Comparison of ENCODE assay signal across 26 cellular contexts in the genomic region with DNA sequence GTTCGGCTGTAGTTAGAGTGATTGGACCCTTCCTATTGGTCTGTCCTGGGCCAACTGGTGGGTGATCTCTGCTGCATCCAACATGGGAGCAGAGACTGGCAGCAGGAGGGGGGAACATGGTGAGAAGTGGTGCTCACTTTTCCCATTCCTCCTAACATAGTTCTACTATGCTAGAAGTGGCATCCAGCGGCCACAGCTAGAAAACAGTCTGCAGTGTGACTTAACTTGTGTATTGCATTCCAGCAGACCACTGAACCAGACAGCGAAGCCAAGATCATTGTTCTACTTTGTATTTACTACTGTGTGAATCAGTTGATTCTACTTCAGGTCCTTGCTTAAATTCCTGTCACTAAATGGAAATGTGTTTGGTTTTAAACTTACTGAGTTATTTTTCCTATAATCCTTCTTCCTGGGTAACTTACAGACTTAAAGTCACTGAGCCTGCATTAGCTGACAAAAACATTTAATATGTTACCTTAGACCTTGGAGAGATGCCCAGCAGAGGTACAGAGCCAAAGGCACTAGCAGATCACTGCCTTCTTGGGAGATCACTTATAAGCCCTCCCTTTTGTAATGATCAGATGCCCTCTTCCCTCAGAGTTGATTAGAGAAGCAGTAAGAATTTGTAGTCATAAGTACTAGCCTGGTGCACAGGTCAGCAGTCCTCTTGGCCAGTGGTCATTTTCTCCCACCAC. TPM values are rescaled to one million over a fixed set of nuclear protein-coding genes. Genes with fewer than 3 reads are reported as not detected.
DNase-seq lines count a peak whose midpoint lies in the region; ATAC-seq and TF ChIP-seq lines count a peak whose summit lies in the region.
"Had no signal": no experiment of that assay in that cellular context is flagged by ENCODE, and none has a peak within 500 bp of the region (broad histone marks: within the 10 kb centered on the region; RNA-seq: fewer than 3 reads in every experiment).

No MANE protein-coding gene starts in this region.

- H3K9me3 Mint-ChIP-seq in CD8-positive, alpha-beta T cell: no peaks in the 10 kb centered on the region
- H3K9me3 Mint-ChIP-seq: activated CD4-positive, alpha-beta memory T cell treated with anti-CD3 and anti-CD28 coated beads for 36 hours; effector memory CD8-positive, alpha-beta T cell; H9; immature natural killer cell; naive thymus-derived CD8-positive, alpha-beta T cell; T-helper 1 cell treated with Interleukin-12 subunit alpha and Interleukin-12 subunit beta and Interleukin-4 antibody, amounts not matched to agents 30 μg/mL and 1 μg/mL, for 36 hours; WTC11 had no signal

- H3K36me3 Mint-ChIP-seq in CD8-positive, alpha-beta T cell: peaks cover 64% of the 10 kb centered on the region

- no peaks in the 10 kb centered on the region for H3K27me3 Mint-ChIP-seq in CD8-positive, alpha-beta T cell (ENCODE audit: low read depth)
- H3K27me3 Mint-ChIP-seq: activated CD4-positive, alpha-beta memory T cell treated with anti-CD3 and anti-CD28 coated beads for 36 hours; effector memory CD8-positive, alpha-beta T cell; naive thymus-derived CD8-positive, alpha-beta T cell had no signal

- no peaks in the 10 kb centered on the region for H3K4me1 ChIP-seq in CD8-positive, alpha-beta T cell (ENCODE audit: insufficient read depth, low read length)
- H3K4me1 ChIP-seq: SJSA1 had no signal

- H3K4me3 Mint-ChIP-seq in CD8-positive, alpha-beta T cell: no peak overlapping the region
- H3K4me3 Mint-ChIP-seq: activated CD4-positive, alpha-beta memory T cell treated with anti-CD3 and anti-CD28 coated beads for 36 hours; effector memory CD8-positive, alpha-beta T cell; H9; immature natural killer cell; naive thymus-derived CD8-positive, alpha-beta T cell; T-helper 1 cell treated with Interleukin-12 subunit alpha and Interleukin-12 subunit beta and Interleukin-4 antibody, amounts not matched to agents 30 μg/mL and 1 μg/mL, for 36 hours; WTC11 had no signal

- intact Hi-C loops in CD8-positive, alpha-beta T cell (cut with DNase I, micrococcal nuclease): no loop called here

- peaks cover 18% of the 10 kb centered on the region for H3K36me3 ChIP-seq in CD8-positive, alpha-beta T cell (ENCODE audit: insufficient read depth, low read length)

- no peak for TF ChIP-seq CTCF in astrocyte of the cerebellum (IDR thresholded peaks at IDR 0.05; ENCODE audit: low read depth, low read length, missing control alignments)
- TF ChIP-seq CTCF in retinal pigment epithelial cell (conservative IDR thresholded peaks at IDR 0.05; ENCODE audit: low read depth, low read length): no peak
- TF ChIP-seq CTCF in CD8-positive, alpha-beta T cell (IDR thresholded peaks at IDR 0.05): no peak

- H3K27me3 ChIP-seq in CD8-positive, alpha-beta T cell (ENCODE audit: insufficient read depth, low read length): no peaks in the 10 kb centered on the region
- H3K27me3 ChIP-seq: SJSA1, upper lobe of left lung had no signal

- ATAC-seq in CD8-positive, alpha-beta T cell: no peak
- ATAC-seq: effector memory CD8-positive, alpha-beta T cell; naive thymus-derived CD8-positive, alpha-beta T cell; WTC11 had no signal

- H3K4me3 ChIP-seq in astrocyte of the cerebellum (ENCODE audit: low read depth, low read length) (no peak overlapping the region), retinal pigment epithelial cell (ENCODE audit: low read length) (no peak overlapping the region)
- no peak overlapping the region for H3K4me3 ChIP-seq in CD8-positive, alpha-beta T cell (ENCODE audit: low read depth, low read length)
- H3K4me3 ChIP-seq: PC-9, SJSA1, upper lobe of left lung had no signal

- H3K4me1 Mint-ChIP-seq in CD8-positive, alpha-beta T cell (ENCODE audit: low read depth): no peaks in the 10 kb centered on the region
- H3K4me1 Mint-ChIP-seq: immature natural killer cell had no signal

- H3K27ac Mint-ChIP-seq in CD8-positive, alpha-beta T cell: no peak overlapping the region
- H3K27ac Mint-ChIP-seq: activated CD4-positive, alpha-beta memory T cell treated with anti-CD3 and anti-CD28 coated beads for 36 hours; effector memory CD8-positive, alpha-beta T cell; immature natural killer cell; T-helper 1 cell treated with Interleukin-12 subunit alpha and Interleukin-12 subunit beta and Interleukin-4 antibody, amounts not matched to agents 30 μg/mL and 1 μg/mL, for 36 hours; WTC11 had no signal

- peak; percentile 33 for DNase-seq in HK-2 (ENCODE audit: unreplicated experiment)
- peak; percentile 44 for DNase-seq in astrocyte of the cerebellum (ENCODE audit: low read depth)
- peak; percentile 55 for DNase-seq in kidney glomerular epithelial cell (lab: John Stamatoyannopoulos, UW)
- peak; percentile 74 for DNase-seq in retinal pigment epithelial cell (ENCODE audit: low read depth)
- no peak for DNase-seq in SIG-M5 (lab: John Stamatoyannopoulos, UW)
- DNase-seq in activated CD4-positive, alpha-beta T cell treated with anti-CD3 and anti-CD28 coated beads for 48 hours: no peak
- DNase-seq in CD8-positive, alpha-beta T cell: no peak
- DNase-seq: activated CD4-positive, alpha-beta memory T cell treated with anti-CD3 and anti-CD28 coated beads for 36 hours; activated T-cell treated with anti-CD3 and anti-CD28 coated beads for 4 hours; amygdala; DND-41; effector memory CD8-positive, alpha-beta T cell; H9; immature natural killer cell; KG1; mesendoderm; naive thymus-derived CD8-positive, alpha-beta T cell; NCI-H187; NCI-H226; NCI-H774; PC-9; upper lobe of left lung had no signal

- no peak overlapping the region for H3K27ac ChIP-seq in CD8-positive, alpha-beta T cell (ENCODE audit: low read depth, low read length)
- H3K27ac ChIP-seq: PC-9, SJSA1, upper lobe of left lung had no signal

- CTCF ChIA-PET in CD8-positive, alpha-beta T cell (lab: Charles Lee): no interaction called here

- H3K9me3 ChIP-seq in CD8-positive, alpha-beta T cell (ENCODE audit: low read length): no peaks in the 10 kb centered on the region
- H3K9me3 ChIP-seq: SJSA1, upper lobe of left lung had no signal

- in situ Hi-C loops in astrocyte of the cerebellum (cut with HindIII; ENCODE audit: low sequenced_read_pairs): no loop called here

- POLR2A ChIA-PET in CD8-positive, alpha-beta T cell (lab: Charles Lee): no interaction called here

RNA-seq across cellular contexts. Expression of gene FABP3, which starts 8.2 kb away (rescaled TPM):
- total RNA-seq in CD8-positive, alpha-beta T cell: not detected
- total RNA-seq: activated CD4-positive, alpha-beta memory T cell treated with anti-CD3 and anti-CD28 coated beads for 36 hours; HT-29; naive thymus-derived CD8-positive, alpha-beta T cell; PC-9 had no signal

RNA-seq across cellular contexts. Expression of gene SERINC2, which starts 48.3 kb away (rescaled TPM):
- total RNA-seq in CD8-positive, alpha-beta T cell: not detected
- total RNA-seq: naive thymus-derived CD8-positive, alpha-beta T cell had no signal

Comparison
In these comparisons a context has a peak if more than half of its experiments do, and no peak if none do; other contexts are left out.
1. DNase-seq: peak in HK-2 (single experiment), astrocyte of the cerebellum (single experiment), kidney glomerular epithelial cell (single experiment) and retinal pigment epithelial cell (single experiment); none in SIG-M5 (single experiment), activated CD4-positive, alpha-beta T cell treated with anti-CD3 and anti-CD28 coated beads for 48 hours (single experiment) and CD8-positive, alpha-beta T cell (0 of 7).